ENCODE assay signal across 1 cellular context in genomic region chr19:46195104-46195503, GRCh38.
TF ChIP-seq lines count a peak whose summit lies in the region.

No MANE protein-coding gene starts in this region.

TF ChIP-seq in K562, 482 proteins besides CTCF, POLR2A, EP300 and RAD21 (continued from another document):
- TF ChIP-seq ZBTB43 (CRISPR knock-in tag; IDR thresholded peaks at IDR 0.05) (no peak), BCL6 (CRISPR knock-in tag; IDR thresholded peaks at IDR 0.05) (no peak), ARID4B (CRISPR knock-in tag; IDR thresholded peaks at IDR 0.05) (no peak), POLR3A (IDR thresholded peaks at IDR 0.05; ENCODE audit: borderline replicate concordance, extremely low read depth, insufficient read depth, insufficient read length) (no peak), FOSL1 (tag; conservative IDR thresholded peaks at IDR 0.05) (no peak), SP1 (CRISPR knock-in tag; IDR thresholded peaks at IDR 0.05) (0 out of 2 replicates have a peak, but pooled peaks have one; percentile 36), CHAMP1 (IDR thresholded peaks at IDR 0.05) (no peak), HDAC1 (IDR thresholded peaks at IDR 0.05) (no peak), ZNF24 (IDR thresholded peaks at IDR 0.05) (no peak), NCOA4 (IDR thresholded peaks at IDR 0.05; ENCODE audit: partially characterized antibody) (no peak), PTTG1 (tag; IDR thresholded peaks at IDR 0.05; ENCODE audit: low read depth) (no peak), NR2F6 (CRISPR knock-in tag; IDR thresholded peaks at IDR 0.05) (no peak; the same call in 1 of the 2 replicates), BRF1 (IDR thresholded peaks at IDR 0.05; ENCODE audit: borderline replicate concordance, extremely low read depth, insufficient read length) (no peak), ZNF764 (CRISPR knock-in tag; IDR thresholded peaks at IDR 0.05; ENCODE audit: low read depth) (peak; percentile 15; the same call in 1 of the 2 replicates), FOXM1 (IDR thresholded peaks at IDR 0.05; ENCODE audit: low read depth) (no peak), FOXM1 (CRISPR knock-in tag; IDR thresholded peaks at IDR 0.05; ENCODE audit: low read depth) (no peak), ZNF445 (CRISPR knock-in tag; IDR thresholded peaks at IDR 0.05; ENCODE audit: low read depth) (no peak), ZNF263 (CRISPR knock-in tag; IDR thresholded peaks at IDR 0.05; ENCODE audit: borderline replicate concordance) (no peak), ZNF384 (IDR thresholded peaks at IDR 0.05; ENCODE audit: low read depth, low read length) (no peak), SMAD4 (CRISPR knock-in tag; conservative IDR thresholded peaks at IDR 0.05) (no peak), ELK3 (CRISPR knock-in tag; IDR thresholded peaks at IDR 0.05) (peak; percentile 67; the same call in 1 of the 2 replicates), SMARCE1 (IDR thresholded peaks at IDR 0.05) (no peak), ZNF780A (CRISPR knock-in tag; IDR thresholded peaks at IDR 0.05) (peak; percentile 78), POLR2G (IDR thresholded peaks at IDR 0.05; ENCODE audit: low read depth, low read length) (no peak), CREM (IDR thresholded peaks at IDR 0.05; ENCODE audit: low read depth) (no peak), TFE3 (CRISPR knock-in tag; IDR thresholded peaks at IDR 0.05) (peak; percentile 3; the same call in 1 of the 2 replicates), RFX7 (CRISPR knock-in tag; IDR thresholded peaks at IDR 0.05) (no peak), HNRNPL (IDR thresholded peaks at IDR 0.05; ENCODE audit: low read depth, low read length) (no peak), ZBTB9 (CRISPR knock-in tag; IDR thresholded peaks at IDR 0.05) (peak; percentile 42; the same call in 1 of the 2 replicates), ZFP1 (CRISPR knock-in tag; IDR thresholded peaks at IDR 0.05) (peak; percentile 60), CUX1 (CRISPR knock-in tag; IDR thresholded peaks at IDR 0.05) (no peak), GABPB1 (CRISPR knock-in tag; IDR thresholded peaks at IDR 0.05) (no peak), ZNF583 (CRISPR knock-in tag; IDR thresholded peaks at IDR 0.05) (no peak), HCFC1 (IDR thresholded peaks at IDR 0.05; ENCODE audit: low read depth, low read length) (no peak), ELF4 (CRISPR knock-in tag; IDR thresholded peaks at IDR 0.05) (peak; percentile 85), ZNF431 (CRISPR knock-in tag; IDR thresholded peaks at IDR 0.05) (no peak)
